14 cellular contexts compared by ENCODE assay signal in genomic region chr11:13169709-13170108, GRCh38.
DNase-seq lines count a peak whose midpoint lies in the region; ATAC-seq and TF ChIP-seq lines count a peak whose summit lies in the region.
"Had no signal": no experiment of that assay in that cellular context is flagged by ENCODE, and none has a peak within 500 bp of the region (broad histone marks: within the 10 kb centered on the region; RNA-seq: fewer than 3 reads in every experiment).

No MANE protein-coding gene starts in this region.

- TF ChIP-seq POLR2A in thyroid gland (IDR thresholded peaks at IDR 0.05), result no peak

- WGBS in thyroid gland, 2 donors, result 4 to 36% methylated on average over 2 of the region's 2 CpGs

- CTCF ChIA-PET in RWPE1 (lab: Yijun Ruan, JAX), result interaction anchor here (0.7 kb wide), 1 partner anchor 13 kb away, joined by 3 read pairs; no protein-coding TSS in a partner anchor

- H3K36me3 ChIP-seq in fibroblast of lung (ENCODE audit: control insufficient read depth, insufficient read depth, low read length) (no peaks in the 10 kb centered on the region), thyroid gland (no peaks in the 10 kb centered on the region)
- H3K36me3 ChIP-seq: cardiac muscle cell, sigmoid colon had no signal

- no peaks in the 10 kb centered on the region for H3K4me1 ChIP-seq in fibroblast of lung (ENCODE audit: control insufficient read depth, extremely low read depth, insufficient read depth, low read length)
- peaks cover 0 to 4% of the 10 kb centered on the region in 2 donors for H3K4me1 ChIP-seq in thyroid gland

- intact Hi-C loops in thyroid gland (cut with DNase I), result no loop called here

- no peak overlapping the region for H3K4me3 ChIP-seq in fibroblast of lung (replicated peaks in 1 of 4; ENCODE audit: control extremely low read depth in 1 of 4, insufficient read depth in 1 of 4, low read depth in 3 of 4, low read length in 4 of 4)
- no peak overlapping the region for H3K4me3 ChIP-seq in thyroid gland (replicated peaks in 1 of 3)
- H3K4me3 ChIP-seq: cardiac muscle cell, sigmoid colon had no signal

- no peak for ATAC-seq in HG02798 (IDR thresholded peaks at IDR 0.05; ENCODE audit: poor library complexity, unreplicated experiment)
- ATAC-seq in HG02759 (IDR thresholded peaks at IDR 0.05; ENCODE audit: unreplicated experiment), result no peak
- ATAC-seq in GM18868 (IDR thresholded peaks at IDR 0.05; ENCODE audit: unreplicated experiment), result no peak

- POLR2A ChIA-PET in RWPE1 (lab: Yijun Ruan, JAX; ENCODE audit: low non-redundant PET), result no interaction called here

- H3K27ac ChIP-seq in RWPE1 (no peak overlapping the region), fibroblast of lung (ENCODE audit: insufficient read depth, low read length) (no peak overlapping the region), thyroid gland (no peak overlapping the region)
- H3K27ac ChIP-seq: cardiac muscle cell, KMS-11, sigmoid colon had no signal

- H2AFZ ChIP-seq in fibroblast of lung (ENCODE audit: low read length), result no peak overlapping the region

- no peak for TF ChIP-seq CTCF in RWPE1 (conservative IDR thresholded peaks at IDR 0.05; ENCODE audit: low read depth)
- no peak for TF ChIP-seq CTCF in fibroblast of lung (conservative IDR thresholded peaks at IDR 0.05 in 1 of 2, IDR thresholded peaks at IDR 0.05 in 1 of 2; ENCODE audit: low read depth in 1 of 2, low read length in 2 of 2)
- no peak for TF ChIP-seq CTCF in thyroid gland (IDR thresholded peaks at IDR 0.05)

- H3K9me3 ChIP-seq in fibroblast of lung (ENCODE audit: control insufficient read depth, insufficient read depth, low read depth, low read length) (no peaks in the 10 kb centered on the region), thyroid gland (no peaks in the 10 kb centered on the region)
- H3K9me3 ChIP-seq: sigmoid colon had no signal

- H4K20me1 ChIP-seq in fibroblast of lung (ENCODE audit: control insufficient read depth, extremely low read depth, insufficient read depth, low read length), result no peaks in the 10 kb centered on the region

- H3K27me3 ChIP-seq in fibroblast of lung (ENCODE audit: control insufficient read depth, insufficient read depth, low read length) (no peaks in the 10 kb centered on the region), thyroid gland (no peaks in the 10 kb centered on the region)
- H3K27me3 ChIP-seq: cardiac muscle cell, sigmoid colon had no signal

- no peak overlapping the region for H3K9ac ChIP-seq in fibroblast of lung (ENCODE audit: insufficient read depth, low read length)
- H3K9ac ChIP-seq: KMS-11 had no signal

- H3K79me2 ChIP-seq in fibroblast of lung (ENCODE audit: control insufficient read depth, insufficient read depth, low read length), result no peaks in the 10 kb centered on the region

- peak; percentile 37 for DNase-seq in NCI-H2029 (lab: John Stamatoyannopoulos, UW)
- no peak for DNase-seq in NCI-H2029 treated with DMSO at 0.1 percent for 48 hours (lab: John Stamatoyannopoulos, UW)
- peak; percentile 46 for DNase-seq in RWPE1 (ENCODE audit: low spot score)
- DNase-seq in fibroblast of lung (ENCODE audit: low read depth in 2 of 2), result peak; percentile 95 to 96
- DNase-seq in thyroid gland, result peak; percentile 14 to 15
- DNase-seq: activated CD8-positive, alpha-beta memory T cell treated with anti-CD3 and anti-CD28 coated beads, Interleukin-2, amount 50 U/mL, for 48 hours; AML-193; NCI-H774; sigmoid colon had no signal

- H3K4me2 ChIP-seq in fibroblast of lung (ENCODE audit: extremely low read depth, insufficient read depth, low read length), result no peak overlapping the region
- H3K4me2 ChIP-seq: KMS-11 had no signal
